In the genomic region with DNA sequence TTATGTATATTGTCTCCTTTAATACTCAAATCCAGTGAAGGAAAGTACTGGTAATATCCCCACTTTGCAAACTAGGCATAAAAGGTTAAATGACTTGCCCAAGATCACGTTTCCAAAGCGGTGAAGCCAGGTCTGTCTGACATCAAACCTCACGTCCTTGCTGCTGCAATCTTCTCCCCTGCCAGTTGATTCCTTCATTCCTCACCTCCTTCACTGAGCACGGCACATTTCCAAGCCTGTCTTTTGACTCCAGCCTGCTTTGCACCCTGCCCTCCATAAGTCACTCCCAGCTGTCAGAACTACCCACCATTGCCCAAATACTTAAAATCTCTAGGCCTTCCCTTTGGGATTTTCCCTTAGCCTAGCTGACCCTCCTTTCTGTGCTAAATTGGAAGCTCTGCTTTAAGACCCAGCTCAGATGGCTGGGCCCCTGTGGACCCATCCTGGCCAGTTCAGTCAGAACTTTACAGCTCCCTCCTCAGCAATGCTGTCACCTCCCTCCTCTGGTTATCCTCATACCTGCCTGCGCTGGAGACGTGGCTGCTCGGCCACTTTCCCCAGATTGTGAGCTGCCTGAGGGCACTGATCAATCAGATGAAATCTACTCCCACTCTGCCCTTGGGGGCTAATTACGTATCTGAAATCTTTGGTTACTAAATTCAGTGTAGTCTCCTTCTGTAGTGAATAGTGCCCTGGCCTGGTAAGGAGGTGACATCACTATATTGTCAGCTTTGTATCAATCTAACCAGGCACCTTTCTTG, we compare ENCODE assay signal across 18 cellular contexts. TPM values are rescaled to one million over a fixed set of nuclear protein-coding genes. Genes with fewer than 3 reads are reported as not detected.
DNase-seq lines count a peak whose midpoint lies in the region; ATAC-seq, FAIRE-seq and TF ChIP-seq lines count a peak whose summit lies in the region.
"Had no signal": no experiment of that assay in that cellular context is flagged by ENCODE, and none has a peak within 500 bp of the region (broad histone marks: within the 10 kb centered on the region; RNA-seq: fewer than 3 reads in every experiment).

No MANE protein-coding gene starts in this region.

- TF ChIP-seq RAD21 in HepG2 (CRISPR knock-in tag; IDR thresholded peaks at IDR 0.05): no peak

- H3K4me3 ChIP-seq in HepG2 (replicated peaks in 1 of 3; ENCODE audit: insufficient read depth in 1 of 3, low read depth in 2 of 3, low read length in 3 of 3): no peak overlapping the region
- no peak overlapping the region for H3K4me3 ChIP-seq in right lobe of liver
- no peak overlapping the region for H3K4me3 ChIP-seq in spleen
- H3K4me3 ChIP-seq in CD4-positive, alpha-beta memory T cell (ENCODE audit: low read length in 2 of 2): no peak overlapping the region
- H3K4me3 ChIP-seq: HAP-1, SJSA1 had no signal

- H2AFZ ChIP-seq in HepG2 (ENCODE audit: low read length): no peak overlapping the region

- TF ChIP-seq EP300 in HepG2 (IDR thresholded peaks at IDR 0.05; ENCODE audit: low read depth in 2 of 2, low read length in 2 of 2) (no peak), HepG2 (CRISPR knock-in tag; IDR thresholded peaks at IDR 0.05; ENCODE audit: borderline replicate concordance) (no peak)

- H3K27ac Mint-ChIP-seq in dendritic cell treated with granulocyte-macrophage colony-stimulating factor and Interleukin-4, amounts not matched to agents 40 ng/mL and 50 ng/mL, for 4 days: peak overlapping the region; percentile 51
- H3K27ac Mint-ChIP-seq in nephron progenitor cell: peak overlapping the region; percentile 2
- H3K27ac Mint-ChIP-seq in CD4-positive, alpha-beta memory T cell: no peak overlapping the region

- H3K27me3 Mint-ChIP-seq in dendritic cell treated with granulocyte-macrophage colony-stimulating factor and Interleukin-4, amounts not matched to agents 40 ng/mL and 50 ng/mL, for 4 days: no peaks in the 10 kb centered on the region
- H3K27me3 Mint-ChIP-seq in nephron progenitor cell (ENCODE audit: low read depth, poor library complexity): peaks cover 7% of the 10 kb centered on the region
- no peaks in the 10 kb centered on the region for H3K27me3 Mint-ChIP-seq in CD4-positive, alpha-beta memory T cell
- H3K27me3 Mint-ChIP-seq: IgD-negative memory B cell had no signal

- H3K9me3 Mint-ChIP-seq in dendritic cell treated with granulocyte-macrophage colony-stimulating factor and Interleukin-4, amounts not matched to agents 40 ng/mL and 50 ng/mL, for 4 days: no peaks in the 10 kb centered on the region
- peaks cover 5% of the 10 kb centered on the region for H3K9me3 Mint-ChIP-seq in nephron progenitor cell
- peaks cover 0 to 1% (median 0%) of the 10 kb centered on the region in 8 donors for H3K9me3 Mint-ChIP-seq in CD4-positive, alpha-beta memory T cell
- H3K9me3 Mint-ChIP-seq: IgD-negative memory B cell had no signal

- no peak overlapping the region for H3K9ac ChIP-seq in HepG2 (ENCODE audit: insufficient read depth, low read depth, low read length)

- intact Hi-C loops in HepG2 (cut with micrococcal nuclease; ENCODE audit: unreplicated experiment): no loop called here
- intact Hi-C loops in right lobe of liver (cut with DNase I): no loop called here
- intact Hi-C loops in dendritic cell treated with granulocyte-macrophage colony-stimulating factor and Interleukin-4, amounts not matched to agents 40 ng/mL and 50 ng/mL, for 4 days (cut with micrococcal nuclease): no loop called here
- intact Hi-C loops in spleen (cut with DNase I; ENCODE audit: low total_unique reads): loop anchor here (5.0 kb wide), 1 partner anchor 51 kb away; the partner anchor contains the start of gene SLC36A1
- intact Hi-C loops in CD4-positive, alpha-beta memory T cell (cut with micrococcal nuclease): no loop called here

- H3K27ac ChIP-seq in HepG2 (ENCODE audit: extremely low read length, insufficient read depth, low read length) (no peak overlapping the region), right lobe of liver (no peak overlapping the region), spleen (no peak overlapping the region)
- H3K27ac ChIP-seq in CD4-positive, alpha-beta memory T cell (ENCODE audit: low read depth, low read length): no peak overlapping the region
- H3K27ac ChIP-seq: SJSA1 had no signal

- POLR2A ChIA-PET in HepG2 (lab: Yijun Ruan, JAX): no interaction called here
- POLR2A ChIA-PET in CD4-positive, alpha-beta memory T cell (lab: Charles Lee; ENCODE audit: partially characterized antibody): no interaction called here

- ATAC-seq in HepG2 (no peak), right lobe of liver (no peak)
- ATAC-seq: PC-3 had no signal

- FAIRE-seq in HepG2 (lab: Jason Lieb, UNC): no peak

- 56% methylated on average over 6 of the region's 8 CpGs for WGBS in HepG2 (ENCODE audit: low lambda C conversion rate)
- whole genome bisulfite sequencing in right lobe of liver (ENCODE audit: insufficient coverage, low coverage, low lambda C conversion rate, missing lambda C conversion rate): 63% methylated on average over 6 of the region's 8 CpGs
- WGBS in spleen, 5 donors: 73 to 93% (median 75%) methylated on average over 8 of the region's 8 CpGs

- H3K36me3 ChIP-seq in HepG2 (replicated peaks in 1 of 2; ENCODE audit: control insufficient read depth in 1 of 2, insufficient read depth in 2 of 2, low read length in 2 of 2) (no peaks in the 10 kb centered on the region), right lobe of liver (no peaks in the 10 kb centered on the region), spleen (peaks cover 0 to 14% (median 0%) of the 10 kb centered on the region in 6 donors)
- H3K36me3 ChIP-seq in CD4-positive, alpha-beta memory T cell (ENCODE audit: insufficient read depth, low read length): no peaks in the 10 kb centered on the region
- H3K36me3 ChIP-seq: HAP-1, SJSA1 had no signal

- H3K27me3 ChIP-seq in HepG2 (ENCODE audit: control insufficient read depth in 1 of 2, insufficient read depth in 2 of 2, low read length in 2 of 2) (no peaks in the 10 kb centered on the region), right lobe of liver (no peaks in the 10 kb centered on the region), spleen (replicated peaks in 1 of 7) (no peaks in the 10 kb centered on the region)
- no peaks in the 10 kb centered on the region for H3K27me3 ChIP-seq in CD4-positive, alpha-beta memory T cell (ENCODE audit: insufficient read depth, low read length)
- H3K27me3 ChIP-seq: SJSA1 had no signal

- in situ Hi-C loops in HepG2 (cut with HindIII; ENCODE audit: extremely low pct_ligation_motif_present, low pct_unique_long_range_greater_than_20kb): no loop called here

- H3K9me3 ChIP-seq in HepG2 (ENCODE audit: low read length) (no peaks in the 10 kb centered on the region), right lobe of liver (no peaks in the 10 kb centered on the region), spleen (peaks cover 0 to 6% (median 0%) of the 10 kb centered on the region in 8 donors)
- H3K9me3 ChIP-seq in CD4-positive, alpha-beta memory T cell (ENCODE audit: control insufficient read depth in 1 of 2, low read length in 2 of 2): no peaks in the 10 kb centered on the region
- H3K9me3 ChIP-seq: Caco-2, HAP-1, SJSA1 had no signal

- H4K20me1 ChIP-seq in HepG2 (ENCODE audit: insufficient read depth, low read length): no peaks in the 10 kb centered on the region

- CTCF ChIA-PET in HepG2 (lab: Yijun Ruan, JAX; ENCODE audit: low intra/inter-chr PET ratio, low total read pairs): no interaction called here
- CTCF ChIA-PET in CD4-positive, alpha-beta memory T cell (lab: Charles Lee; ENCODE audit: partially characterized antibody): interaction anchor here (1.0 to 10.9 kb wide), 2 partner anchors 8 to 51 kb away, joined by 6 to 78 read pairs; partner anchors contain the start of gene SLC36A1

- peaks cover 27% of the 10 kb centered on the region for H3K4me1 Mint-ChIP-seq in dendritic cell treated with granulocyte-macrophage colony-stimulating factor and Interleukin-4, amounts not matched to agents 40 ng/mL and 50 ng/mL, for 4 days (ENCODE audit: low read depth)
- peaks cover 22% of the 10 kb centered on the region for H3K4me1 Mint-ChIP-seq in nephron progenitor cell
- peaks cover 4 to 7% (median 5%) of the 10 kb centered on the region in 4 donors for H3K4me1 Mint-ChIP-seq in CD4-positive, alpha-beta memory T cell

- DNase-seq in HepG2 (ENCODE audit: low spot score): no peak
- DNase-seq in right lobe of liver: no peak
- DNase-seq in nephron progenitor cell: no peak
- DNase-seq in activated T-cell treated with anti-CD3 and anti-CD28 coated beads, Interleukin-2, amount 50 U/mL, for 1 hour: no peak
- DNase-seq in CD1c-positive myeloid dendritic cell (ENCODE audit: extremely low spot score): no peak
- DNase-seq in spleen: no peak
- DNase-seq in CD4-positive, alpha-beta memory T cell: no peak
- DNase-seq: C1 segment of cervical spinal cord, Caco-2, EL, NCI-H187 treated with DMSO at 0.1 percent for 48 hours, NCI-H446, NCI-H69, PC-3 had no signal

- no peak overlapping the region for H3K4me3 Mint-ChIP-seq in dendritic cell treated with granulocyte-macrophage colony-stimulating factor and Interleukin-4, amounts not matched to agents 40 ng/mL and 50 ng/mL, for 4 days
- no peak overlapping the region for H3K4me3 Mint-ChIP-seq in nephron progenitor cell
- no peak overlapping the region for H3K4me3 Mint-ChIP-seq in CD4-positive, alpha-beta memory T cell
- H3K4me3 Mint-ChIP-seq: IgD-negative memory B cell had no signal

- H3K4me1 ChIP-seq in HepG2 (ENCODE audit: insufficient read depth, low read length) (no peaks in the 10 kb centered on the region), right lobe of liver (no peaks in the 10 kb centered on the region), spleen (peaks cover 0 to 24% (median 4%) of the 10 kb centered on the region in 6 donors)
- H3K4me1 ChIP-seq in CD4-positive, alpha-beta memory T cell (ENCODE audit: insufficient read depth, low read length): peaks cover 7% of the 10 kb centered on the region
- H3K4me1 ChIP-seq: Caco-2, SJSA1 had no signal

- TF ChIP-seq CTCF in HepG2 (CRISPR knock-in tag; IDR thresholded peaks at IDR 0.05) (no peak), right lobe of liver (IDR thresholded peaks at IDR 0.05) (no peak), nephron progenitor cell (IDR thresholded peaks at IDR 0.05) (no peak), spleen (IDR thresholded peaks at IDR 0.05 in 8 of 11, conservative IDR thresholded peaks at IDR 0.05 in 3 of 11) (no peak)

- peaks cover 23% of the 10 kb centered on the region for H3K36me3 Mint-ChIP-seq in dendritic cell treated with granulocyte-macrophage colony-stimulating factor and Interleukin-4, amounts not matched to agents 40 ng/mL and 50 ng/mL, for 4 days (ENCODE audit: low read depth)
- peaks cover 13% of the 10 kb centered on the region for H3K36me3 Mint-ChIP-seq in nephron progenitor cell (ENCODE audit: low read depth)
- H3K36me3 Mint-ChIP-seq in CD4-positive, alpha-beta memory T cell: no peaks in the 10 kb centered on the region

- H3K79me2 ChIP-seq in HepG2 (ENCODE audit: insufficient read depth, low read length): no peaks in the 10 kb centered on the region

- TF ChIP-seq POLR2A in HepG2 (IDR thresholded peaks at IDR 0.05; ENCODE audit: insufficient read depth in 1 of 2, low read depth in 2 of 2, low read length in 2 of 2) (no peak), right lobe of liver (IDR thresholded peaks at IDR 0.05) (no peak), spleen (IDR thresholded peaks at IDR 0.05) (no peak)

- no TSS peak for BruUV-seq in HepG2 (replicated peaks; lab: Mats Ljungman, UMichigan)

- H3K4me2 ChIP-seq in HepG2 (ENCODE audit: low read depth, low read length): no peak overlapping the region

RNA-seq across cellular contexts. Expression of gene SLC36A1, which starts 51.2 kb away (rescaled TPM):
- total RNA-seq in HepG2 (2016; rRNA removed; fragmentation: Illumina TruSeq; extraction: Trizol) (5.5 and 8.0 TPM in 2 replicates), right lobe of liver (1 to 10 TPM; 2.0 to 8.2 (median 5.2) TPM), spleen (10 to 100 TPM; 13.4 to 29.6 (median 20.9) TPM)
- total RNA-seq in HepG2 (2016; cell fraction: cytosol; rRNA removed; fragmentation: Illumina TruSeq; extraction: Trizol; ENCODE audit: low read depth): 2.2 TPM in 2 replicates
- total RNA-seq in HepG2 (2016; cell fraction: insoluble cytoplasmic fraction; rRNA removed; fragmentation: Illumina TruSeq; extraction: Trizol): 5.3 and 6.0 TPM in 2 replicates
- 5.7 and 6.6 TPM in 2 replicates for total RNA-seq in HepG2 (2016; cell fraction: membrane; rRNA removed; fragmentation: Illumina TruSeq; extraction: Trizol)
- total RNA-seq in HepG2 (2016; cell fraction: nucleus; rRNA removed; fragmentation: Illumina TruSeq; extraction: Trizol): 9.8 and 12.7 TPM in 2 replicates
- polyA plus RNA-seq in HepG2 (2011; rRNA removed) (8.5 and 8.9 TPM in 2 replicates), spleen (1 to 10 TPM; 1.7 to 3.6 (median 2.0) TPM)
- 4.8 and 5.0 TPM in 2 replicates for polyA plus RNA-seq in HepG2 (2011; cell fraction: cytosol; rRNA removed)
- 12.0 and 12.4 TPM in 2 replicates for polyA plus RNA-seq in HepG2 (2011; cell fraction: nucleus; rRNA removed)
- polyA plus RNA-seq in HepG2 (2012): 5.1 and 5.5 TPM in 2 replicates
- 0.78 and 1.0 TPM in 2 replicates for polyA plus RNA-seq in HepG2 (2016; cell fraction: cytosol; fragmentation: Illumina TruSeq; extraction: Trizol; ENCODE audit: low read depth)
- 4.5 and 5.2 TPM in 2 replicates for polyA plus RNA-seq in HepG2 (2016; cell fraction: insoluble cytoplasmic fraction; fragmentation: Illumina TruSeq; extraction: Trizol; ENCODE audit: low read depth)
- polyA plus RNA-seq in HepG2 (2016; cell fraction: membrane; fragmentation: Illumina TruSeq; extraction: Trizol; ENCODE audit: low read depth): 2.0 and 2.2 TPM in 2 replicates
- 11.5 and 12.1 TPM in 2 replicates for polyA plus RNA-seq in HepG2 (2016; cell fraction: nucleus; fragmentation: Illumina TruSeq; extraction: Trizol; ENCODE audit: insufficient read depth, low read depth)
- 24.5 and 41.7 TPM in 2 replicates for polyA minus RNA-seq in HepG2 (2011; rRNA and poly(A)+ RNA removed; ENCODE audit: low replicate concordance)
- 7.5 and 9.8 TPM in 2 replicates for polyA minus RNA-seq in HepG2 (2011; cell fraction: cytosol; rRNA and poly(A)+ RNA removed)
- polyA minus RNA-seq in HepG2 (2011; cell fraction: nucleus; rRNA and poly(A)+ RNA removed): 14.4 and 14.7 TPM in 2 replicates
- 1 to 10 TPM; 5.2 to 7.8 TPM for total RNA-seq in CD4-positive, alpha-beta memory T cell
- polyA plus RNA-seq in CD4-positive, alpha-beta memory T cell: 1 to 10 TPM in 1 of 2 donors, under 1 TPM in 1; 0.80 to 2.1 TPM

Comparison
In these comparisons a context has a peak if more than half of its experiments do, and no peak if none do; other contexts are left out.
1. H3K27ac Mint-ChIP-seq: peak in dendritic cell treated with granulocyte-macrophage colony-stimulating factor and Interleukin-4, amounts not matched to agents 40 ng/mL and 50 ng/mL, for 4 days (single experiment) and nephron progenitor cell (single experiment); none in CD4-positive, alpha-beta memory T cell (0 of 7).